14 cellular contexts compared by ENCODE assay signal in genomic region chr14:102606296-102606695, GRCh38. TPM values are rescaled to one million over a fixed set of nuclear protein-coding genes. Genes with fewer than 3 reads are reported as not detected.
DNase-seq lines count a peak whose midpoint lies in the region; ATAC-seq and TF ChIP-seq lines count a peak whose summit lies in the region.
"Had no signal": no experiment of that assay in that cellular context is flagged by ENCODE, and none has a peak within 500 bp of the region (broad histone marks: within the 10 kb centered on the region; RNA-seq: fewer than 3 reads in every experiment).

No MANE protein-coding gene starts in this region.

- H3K36me3 Mint-ChIP-seq in activated T-cell treated with anti-CD3 and anti-CD28 coated beads, Interleukin-2, amount 50 U/mL, for 72 hours (ENCODE audit: insufficient read depth in 2 of 2), result peaks cover under 1 to 4% of the 10 kb centered on the region in 2 donors
- H3K36me3 Mint-ChIP-seq in T-helper 2 cell treated with Interferon-gamma antibody and Interleukin-4, amounts not matched to agents 5 μg/mL and 100 μg/mL, for 36 hours (ENCODE audit: low read depth), result peaks cover 12% of the 10 kb centered on the region

- H3K27ac ChIP-seq in neutrophil (peak overlapping the region; percentile 46), WERI-Rb-1 (no peak overlapping the region), stomach (no peak overlapping the region)

- H3K27me3 Mint-ChIP-seq in activated T-cell treated with anti-CD3 and anti-CD28 coated beads, Interleukin-2, amount 50 U/mL, for 72 hours (ENCODE audit: low read depth), result no peaks in the 10 kb centered on the region
- H3K27me3 Mint-ChIP-seq in T-helper 2 cell treated with Interferon-gamma antibody and Interleukin-4, amounts not matched to agents 5 μg/mL and 100 μg/mL, for 36 hours (ENCODE audit: low read depth), result no peaks in the 10 kb centered on the region
- H3K27me3 Mint-ChIP-seq: brain; effector memory CD8-positive, alpha-beta T cell; IgD-negative memory B cell had no signal

- peak; percentile 77 to 80 for ATAC-seq in activated T-cell treated with anti-CD3 and anti-CD28 coated beads, Interleukin-2, amount 50 U/mL, for 72 hours (replicated peaks in 1 of 2)
- ATAC-seq in GM21367 (IDR thresholded peaks at IDR 0.05; ENCODE audit: unreplicated experiment), result peak; percentile 39
- ATAC-seq in HG03378 (IDR thresholded peaks at IDR 0.05; ENCODE audit: unreplicated experiment), result peak; percentile 51
- ATAC-seq: effector memory CD8-positive, alpha-beta T cell; gastrocnemius medialis had no signal

- WGBS in stomach, 5 donors, result 82 to 94% (median 85%) methylated on average over 4 of the region's 4 CpGs

- peaks cover 50% of the 10 kb centered on the region for H3K4me1 Mint-ChIP-seq in activated T-cell treated with anti-CD3 and anti-CD28 coated beads, Interleukin-2, amount 50 U/mL, for 72 hours (ENCODE audit: low read depth)
- peaks cover 32% of the 10 kb centered on the region for H3K4me1 Mint-ChIP-seq in T-helper 2 cell treated with Interferon-gamma antibody and Interleukin-4, amounts not matched to agents 5 μg/mL and 100 μg/mL, for 36 hours (ENCODE audit: low read depth)

- intact Hi-C loops in stomach (cut with DNase I; ENCODE audit: low total_unique reads), result no loop called here

- H3K9me3 Mint-ChIP-seq in activated T-cell treated with anti-CD3 and anti-CD28 coated beads, Interleukin-2, amount 50 U/mL, for 72 hours, result no peaks in the 10 kb centered on the region
- H3K9me3 Mint-ChIP-seq in T-helper 2 cell treated with Interferon-gamma antibody and Interleukin-4, amounts not matched to agents 5 μg/mL and 100 μg/mL, for 36 hours, result no peaks in the 10 kb centered on the region
- H3K9me3 Mint-ChIP-seq: effector memory CD8-positive, alpha-beta T cell had no signal

- H3K36me3 ChIP-seq in neutrophil, result peaks cover 12% of the 10 kb centered on the region
- H3K36me3 ChIP-seq in WERI-Rb-1, result no peaks in the 10 kb centered on the region; the same call in 1 of the 2 replicates
- peaks cover 0 to 6% (median 0%) of the 10 kb centered on the region in 4 donors for H3K36me3 ChIP-seq in stomach
- H3K36me3 ChIP-seq: gastrocnemius medialis had no signal

- peak overlapping the region; percentile 40 for H3K27ac Mint-ChIP-seq in activated T-cell treated with anti-CD3 and anti-CD28 coated beads, Interleukin-2, amount 50 U/mL, for 72 hours
- no peak overlapping the region for H3K27ac Mint-ChIP-seq in T-helper 2 cell treated with Interferon-gamma antibody and Interleukin-4, amounts not matched to agents 5 μg/mL and 100 μg/mL, for 36 hours
- H3K27ac Mint-ChIP-seq: effector memory CD8-positive, alpha-beta T cell had no signal

- peak overlapping the region; percentile 13 to 72 for H3K4me3 Mint-ChIP-seq in activated T-cell treated with anti-CD3 and anti-CD28 coated beads, Interleukin-2, amount 50 U/mL, for 72 hours
- H3K4me3 Mint-ChIP-seq in T-helper 2 cell treated with Interferon-gamma antibody and Interleukin-4, amounts not matched to agents 5 μg/mL and 100 μg/mL, for 36 hours, result no peak overlapping the region
- H3K4me3 Mint-ChIP-seq: brain; effector memory CD8-positive, alpha-beta T cell had no signal

- no peak for TF ChIP-seq POLR2A in stomach (IDR thresholded peaks at IDR 0.05)

- DNase-seq in activated T-cell treated with anti-CD3 and anti-CD28 coated beads, Interleukin-2, amount 50 U/mL, for 72 hours, result peak in 1 of 2 donors; percentile 15
- DNase-seq in activated T-cell treated with anti-CD3 and anti-CD28 coated beads, Interleukin-2, amount 50 U/mL, for 1 hour, result no peak
- DNase-seq in T-helper 2 cell treated with Interferon-gamma antibody and Interleukin-4, amounts not matched to agents 5 μg/mL and 100 μg/mL, for 36 hours (ENCODE audit: low spot score), result no peak
- DNase-seq in WERI-Rb-1 (no peak), stomach (no peak)
- DNase-seq: ACHN; effector memory CD8-positive, alpha-beta T cell; gastrocnemius medialis; NCI-H187 had no signal

- TF ChIP-seq EP300 in stomach (IDR thresholded peaks at IDR 0.05), result no peak

- H3K27me3 ChIP-seq in neutrophil (no peaks in the 10 kb centered on the region), WERI-Rb-1 (ENCODE audit: insufficient read depth, low read depth, severe bottlenecking) (no peaks in the 10 kb centered on the region), stomach (no peaks in the 10 kb centered on the region)
- H3K27me3 ChIP-seq: gastrocnemius medialis had no signal

- H3K4me1 ChIP-seq in neutrophil (ENCODE audit: control insufficient read depth in 1 of 2, insufficient read depth in 1 of 2, low read depth in 1 of 2, low read length in 1 of 2) (peaks cover 25 to 35% of the 10 kb centered on the region in 2 experiments), stomach (peaks cover 0 to 64% (median 29%) of the 10 kb centered on the region in 4 donors)

- H3K9me3 ChIP-seq in neutrophil (no peaks in the 10 kb centered on the region), WERI-Rb-1 (ENCODE audit: severe bottlenecking) (peaks cover under 1% of the 10 kb centered on the region), stomach (no peaks in the 10 kb centered on the region)
- H3K9me3 ChIP-seq: gastrocnemius medialis had no signal

- TF ChIP-seq CTCF in neutrophil (IDR thresholded peaks at IDR 0.05) (no peak), WERI-Rb-1 (IDR thresholded peaks at IDR 0.05; ENCODE audit: low read depth, low read length) (no peak), stomach (IDR thresholded peaks at IDR 0.05) (no peak)

- no peak overlapping the region for H3K4me3 ChIP-seq in neutrophil (ENCODE audit: low read depth in 1 of 2, low read length in 1 of 2)
- H3K4me3 ChIP-seq in WERI-Rb-1 (ENCODE audit: low read depth, low read length), result no peak overlapping the region
- H3K4me3 ChIP-seq in stomach, result no peak overlapping the region
- H3K4me3 ChIP-seq: gastrocnemius medialis had no signal

RNA-seq across cellular contexts. Expression of gene RCOR1, which starts 13.8 kb away (rescaled TPM):
- 10 to 100 TPM; 19.5 to 21.3 TPM for total RNA-seq in activated T-cell treated with anti-CD3 and anti-CD28 coated beads, Interleukin-2, amount 50 U/mL, for 72 hours
- total RNA-seq in stomach, result 10 to 100 TPM in 3 of 5 donors, 1 to 10 TPM in 2; 8.0 to 60.7 (median 17.0) TPM
- 1 to 10 TPM; 4.9 to 8.2 (median 7.7) TPM for polyA plus RNA-seq in stomach
